In genomic region chr6:77764364-77764763, GRCh38 we compare ENCODE assay signal across 11 cellular contexts.
"Had no signal": no experiment of that assay in that cellular context is flagged by ENCODE, and none has a peak within 500 bp of the region (broad histone marks: within the 10 kb centered on the region; RNA-seq: fewer than 3 reads in every experiment).

No MANE protein-coding gene starts in this region.

- H3K4me1 ChIP-seq: HAP-1 had no signal

- H3K9ac ChIP-seq: GM23248 had no signal

- H3K9me3 ChIP-seq: HAP-1 had no signal

- H3K4me2 ChIP-seq: GM23338 had no signal

- H3K36me3 ChIP-seq: HAP-1 had no signal

- H3K27ac ChIP-seq: GM23248 had no signal

- FAIRE-seq: H1, H54 had no signal

- H3K4me3 ChIP-seq: GM23248, GM23338, HAP-1 had no signal

- ATAC-seq: GM23338, HCT116 had no signal

- DNase-seq: GM23248, GOT3, H7, H9, HCEC 1CT, HFFc6 had no signal

- H2AFZ ChIP-seq: GM23248, GM23338 had no signal
